In genomic region chr6:96304997-96305396, GRCh38 we compare ENCODE assay signal across 12 cellular contexts.
DNase-seq lines count a peak whose midpoint lies in the region; ATAC-seq, FAIRE-seq and TF ChIP-seq lines count a peak whose summit lies in the region.
"Had no signal": no experiment of that assay in that cellular context is flagged by ENCODE, and none has a peak within 500 bp of the region (broad histone marks: within the 10 kb centered on the region; RNA-seq: fewer than 3 reads in every experiment).

No MANE protein-coding gene starts in this region.

- no peaks in the 10 kb centered on the region for H3K9me3 ChIP-seq in pancreas
- H3K9me3 ChIP-seq: gastrocnemius medialis, stomach had no signal

- 18 to 22% methylated on average over 2 of the region's 2 CpGs for WGBS in pancreas, 2 donors

- H3K4me3 ChIP-seq in pancreas, result no peak overlapping the region
- H3K4me3 ChIP-seq: gastrocnemius medialis, stomach had no signal

- peak; percentile 45 for DNase-seq in NCI-H69 (lab: John Stamatoyannopoulos, UW)
- DNase-seq in cardiac septum (ENCODE audit: low spot score), result no peak
- no peak for DNase-seq in omental fat pad (ENCODE audit: low spot score)
- DNase-seq in pancreas, result no peak
- no peak for DNase-seq in stimulated activated CD4-positive, alpha-beta T cell treated with anti-CD3 and anti-CD28 coated beads, Interleukin-4, amount 100 ng/mL, for 1 hour
- DNase-seq: activated CD8-positive, alpha-beta memory T cell treated with anti-CD3 and anti-CD28 coated beads, Interleukin-2, amount 50 U/mL, for 4 hours; gastrocnemius medialis; NCI-H187 treated with DMSO at 0.1 percent for 48 hours; stomach had no signal

- TF ChIP-seq CTCF in omental fat pad (IDR thresholded peaks at IDR 0.05) (no peak), pancreas (IDR thresholded peaks at IDR 0.05) (no peak)

- H3K4me1 ChIP-seq in pancreas, result peaks cover 0 to 3% (median 0%) of the 10 kb centered on the region in 3 donors
- H3K4me1 ChIP-seq: gastrocnemius medialis, stomach had no signal

- intact Hi-C loops in cardiac septum (cut with DNase I), result no loop called here
- intact Hi-C loops in pancreas (cut with DNase I), result no loop called here

- ATAC-seq in GM18508 (IDR thresholded peaks at IDR 0.05; ENCODE audit: insufficient read depth, unreplicated experiment) (peak; percentile 97), GM19463 (IDR thresholded peaks at IDR 0.05; ENCODE audit: unreplicated experiment) (peak; percentile 97), HG02970 (IDR thresholded peaks at IDR 0.05; ENCODE audit: low FRiP score, unreplicated experiment) (peak; percentile 83), omental fat pad (ENCODE audit: low FRiP score) (no peak), pancreas (no peak)
- ATAC-seq: gastrocnemius medialis had no signal

- no peaks in the 10 kb centered on the region for H3K27me3 ChIP-seq in pancreas
- H3K27me3 ChIP-seq: gastrocnemius medialis, stomach had no signal

- H3K36me3 ChIP-seq in pancreas, result no peaks in the 10 kb centered on the region
- H3K36me3 ChIP-seq: gastrocnemius medialis, stomach had no signal

- no peak for FAIRE-seq in pancreas (lab: Jason Lieb, UNC)

- H3K27ac ChIP-seq in pancreas, result no peak overlapping the region
- H3K27ac ChIP-seq: gastrocnemius medialis, stomach had no signal

Comparison
In these comparisons a context has a peak if more than half of its experiments do, and no peak if none do; other contexts are left out.
1. ATAC-seq: peak in GM18508 (single experiment), GM19463 (single experiment) and HG02970 (single experiment); none in omental fat pad (single experiment) and pancreas (0 of 4).